In genomic region chr13:46641274-46642081, GRCh38 we compare ENCODE assay signal across 9 cellular contexts.
DNase-seq lines count a peak whose midpoint lies in the region; ATAC-seq, FAIRE-seq and TF ChIP-seq lines count a peak whose summit lies in the region.
"Had no signal": no experiment of that assay in that cellular context is flagged by ENCODE, and none has a peak within 500 bp of the region (broad histone marks: within the 10 kb centered on the region; RNA-seq: fewer than 3 reads in every experiment).

No MANE protein-coding gene starts in this region.

- H3K9me3 ChIP-seq in keratinocyte (ENCODE audit: control insufficient read depth, low read depth, low read length), result no peaks in the 10 kb centered on the region

- peak overlapping the region; percentile 54 to 59 for H3K4me3 Mint-ChIP-seq in stimulated activated naive B cell treated with anti-CD40 and anti-IgM and Interleukin-4, amounts not matched to agents 10 μg/mL and 1 μg/mL and 100 μg/mL, for 72 hours
- H3K4me3 Mint-ChIP-seq in HFFc6 (no peak overlapping the region), WTC11 (no peak overlapping the region)

- POLR2A ChIA-PET in WTC11 (lab: Charles Lee), result no interaction called here

- no peaks in the 10 kb centered on the region for H3K27me3 ChIP-seq in keratinocyte (ENCODE audit: control insufficient read depth, extremely low read depth, insufficient read depth, low read length)

- TF ChIP-seq CTCF in GM12865 (IDR thresholded peaks at IDR 0.05; ENCODE audit: insufficient read depth, low read depth, low read length, missing control alignments) (no peak), keratinocyte (optimal IDR thresholded peaks at IDR 0.05 in 1 of 3, IDR thresholded peaks at IDR 0.05 in 1 of 3, conservative IDR thresholded peaks at IDR 0.05 in 1 of 3; ENCODE audit: extremely low read depth in 1 of 3, insufficient read depth in 2 of 3, low read length in 3 of 3) (no peak), HFFc6 (IDR thresholded peaks at IDR 0.05) (no peak), WTC11 (IDR thresholded peaks at IDR 0.05) (no peak)

- peaks cover 19% of the 10 kb centered on the region for H3K4me1 ChIP-seq in keratinocyte (ENCODE audit: control insufficient read depth, extremely low read depth, insufficient read depth, low read length)

- no peak for FAIRE-seq in keratinocyte (lab: Jason Lieb, UNC)

- H3K27ac ChIP-seq in keratinocyte (ENCODE audit: control insufficient read depth, insufficient read depth, low read length), result peak overlapping the region; percentile 5

- peaks cover 5 to 17% of the 10 kb centered on the region in 2 donors for H3K36me3 Mint-ChIP-seq in stimulated activated naive B cell treated with anti-CD40 and anti-IgM and Interleukin-4, amounts not matched to agents 10 μg/mL and 1 μg/mL and 100 μg/mL, for 72 hours
- no peaks in the 10 kb centered on the region for H3K36me3 Mint-ChIP-seq in HFFc6 (ENCODE audit: low read depth)
- H3K36me3 Mint-ChIP-seq in WTC11, result no peaks in the 10 kb centered on the region

- no peak overlapping the region for H2AFZ ChIP-seq in keratinocyte (ENCODE audit: control insufficient read depth, low read length)

- peak; percentile 20 to 47 for ATAC-seq in stimulated activated naive B cell treated with anti-CD40 and anti-IgM and Interleukin-4, amounts not matched to agents 10 μg/mL and 1 μg/mL and 100 μg/mL, for 72 hours (replicated peaks)
- ATAC-seq in WTC11, result no peak

- peak overlapping the region; percentile 57 for H3K27ac Mint-ChIP-seq in stimulated activated naive B cell treated with anti-CD40 and anti-IgM and Interleukin-4, amounts not matched to agents 10 μg/mL and 1 μg/mL and 100 μg/mL, for 72 hours
- H3K27ac Mint-ChIP-seq in HFFc6 (no peak overlapping the region; the same call in 1 of the 2 replicates), WTC11 (no peak overlapping the region)

- CTCF ChIA-PET in WTC11 (lab: Charles Lee), result interaction anchor here (1.7 kb wide), 1 partner anchor 90 kb away, joined by 4 read pairs; no protein-coding TSS in a partner anchor

- H3K79me2 ChIP-seq in keratinocyte (ENCODE audit: control insufficient read depth, insufficient read depth, low read length), result peaks cover 83% of the 10 kb centered on the region

- DNase-seq in GM12865 (ENCODE audit: low read depth), result peak; percentile 41
- DNase-seq in brain pericyte (ENCODE audit: low read depth, low spot score), result peak; percentile 36
- DNase-seq in keratinocyte (ENCODE audit: low read depth, low spot score), result no peak
- DNase-seq in stimulated activated naive B cell treated with anti-CD40 and anti-IgM and Interleukin-4, amounts not matched to agents 10 μg/mL and 1 μg/mL and 100 μg/mL, for 72 hours, result no peak
- DNase-seq in stimulated activated CD4-positive, alpha-beta T cell treated with anti-CD3 and anti-CD28 coated beads, Interleukin-4, amount 100 ng/mL, for 1 hour, result no peak
- DNase-seq in HFFc6, result no peak
- DNase-seq in DMS153 (lab: John Stamatoyannopoulos, UW), result no peak
- no peak for DNase-seq in WTC11 (ENCODE audit: low spot score)
- DNase-seq: NCI-H1436 treated with DMSO at 0.1 percent for 48 hours had no signal

- no peak overlapping the region for H3K9ac ChIP-seq in keratinocyte (ENCODE audit: control insufficient read depth, extremely low read depth, insufficient read depth, low read length)

- H3K4me3 ChIP-seq in GM12865 (ENCODE audit: low read depth, low read length), result no peak overlapping the region
- H3K4me3 ChIP-seq in keratinocyte (ENCODE audit: control insufficient read depth in 2 of 3, extremely low read depth in 1 of 3, insufficient read depth in 2 of 3, low read depth in 1 of 3, low read length in 3 of 3), result no peak overlapping the region

- H3K27me3 Mint-ChIP-seq in stimulated activated naive B cell treated with anti-CD40 and anti-IgM and Interleukin-4, amounts not matched to agents 10 μg/mL and 1 μg/mL and 100 μg/mL, for 72 hours, result no peaks in the 10 kb centered on the region
- H3K27me3 Mint-ChIP-seq in HFFc6 (ENCODE audit: insufficient read depth) (no peaks in the 10 kb centered on the region), WTC11 (ENCODE audit: low read depth) (no peaks in the 10 kb centered on the region)

- dilution Hi-C loops in keratinocyte (cut with MboI; ENCODE audit: extremely low pct_ligation_motif_present, low sequenced_read_pairs), result no loop called here

- peaks cover 47 to 66% of the 10 kb centered on the region in 2 donors for H3K4me1 Mint-ChIP-seq in stimulated activated naive B cell treated with anti-CD40 and anti-IgM and Interleukin-4, amounts not matched to agents 10 μg/mL and 1 μg/mL and 100 μg/mL, for 72 hours
- peaks cover 60% of the 10 kb centered on the region for H3K4me1 Mint-ChIP-seq in HFFc6 (ENCODE audit: low read depth)
- peaks cover 33% of the 10 kb centered on the region for H3K4me1 Mint-ChIP-seq in WTC11

- no peak overlapping the region for H3K4me2 ChIP-seq in keratinocyte (ENCODE audit: control insufficient read depth, extremely low read depth, insufficient read depth, low read depth, low read length)

- H4K20me1 ChIP-seq in keratinocyte (ENCODE audit: control insufficient read depth, extremely low read depth, insufficient read depth, low read length), result no peaks in the 10 kb centered on the region

- H3K36me3 ChIP-seq in keratinocyte (ENCODE audit: control insufficient read depth in 2 of 2, extremely low read depth in 1 of 2, insufficient read depth in 2 of 2, low read length in 2 of 2), result no peaks in the 10 kb centered on the region

- peaks cover 3% of the 10 kb centered on the region for H3K9me1 ChIP-seq in keratinocyte (ENCODE audit: control insufficient read depth, extremely low read depth, insufficient read depth, low read length)

- H3K9me3 Mint-ChIP-seq in stimulated activated naive B cell treated with anti-CD40 and anti-IgM and Interleukin-4, amounts not matched to agents 10 μg/mL and 1 μg/mL and 100 μg/mL, for 72 hours, result peaks cover 0 to 7% of the 10 kb centered on the region in 2 donors
- H3K9me3 Mint-ChIP-seq in HFFc6 (no peaks in the 10 kb centered on the region), WTC11 (0 out of 2 replicates have a peak, but pooled peaks cover 3% of the 10 kb centered on the region)

TF ChIP-seq in WTC11, 78 proteins besides CTCF, POLR2A, EP300 and RAD21:
- TF ChIP-seq SMAD4 (CRISPR knock-in tag; IDR thresholded peaks at IDR 0.05) (no peak), NR2C2 (CRISPR knock-in tag; IDR thresholded peaks at IDR 0.05) (no peak), TEAD4 (CRISPR knock-in tag; IDR thresholded peaks at IDR 0.05) (no peak), HMGA2 (CRISPR knock-in tag; IDR thresholded peaks at IDR 0.05) (no peak), ZNF317 (CRISPR knock-in tag; IDR thresholded peaks at IDR 0.05; ENCODE audit: borderline replicate concordance, low read depth) (no peak)

Comparison
In these comparisons a context has a peak if more than half of its experiments do, and no peak if none do; other contexts are left out.
1. DNase-seq: peak in GM12865 (single experiment) and brain pericyte (single experiment); none in keratinocyte (single experiment), stimulated activated naive B cell treated with anti-CD40 and anti-IgM and Interleukin-4, amounts not matched to agents 10 μg/mL and 1 μg/mL and 100 μg/mL, for 72 hours (single experiment), stimulated activated CD4-positive, alpha-beta T cell treated with anti-CD3 and anti-CD28 coated beads, Interleukin-4, amount 100 ng/mL, for 1 hour (single experiment), HFFc6 (single experiment), DMS153 (single experiment) and WTC11 (single experiment).
2. H3K4me3 Mint-ChIP-seq: peak in stimulated activated naive B cell treated with anti-CD40 and anti-IgM and Interleukin-4, amounts not matched to agents 10 μg/mL and 1 μg/mL and 100 μg/mL, for 72 hours (2 of 2); none in HFFc6 (single experiment) and WTC11 (single experiment).